26 cellular contexts compared by ENCODE assay signal in genomic region chr15:71591057-71591456, GRCh38.
DNase-seq lines count a peak whose midpoint lies in the region; ATAC-seq and TF ChIP-seq lines count a peak whose summit lies in the region.
"Had no signal": no experiment of that assay in that cellular context is flagged by ENCODE, and none has a peak within 500 bp of the region (broad histone marks: within the 10 kb centered on the region; RNA-seq: fewer than 3 reads in every experiment).

No MANE protein-coding gene starts in this region.

- no peak overlapping the region for H3K27ac Mint-ChIP-seq in progenitor cell of endocrine pancreas
- no peak overlapping the region for H3K27ac Mint-ChIP-seq in T-cell
- H3K27ac Mint-ChIP-seq: naive thymus-derived CD4-positive, alpha-beta T cell had no signal

- WGBS in SK-N-SH (ENCODE audit: low lambda C conversion rate) = 99% methylated on average over 3 of the region's 3 CpGs
- 95% methylated on average over 3 of the region's 3 CpGs for WGBS in esophagus muscularis mucosa

- H3K79me2 ChIP-seq in SK-N-SH (ENCODE audit: insufficient read depth) = no peaks in the 10 kb centered on the region

- H3K27me3 ChIP-seq in SK-N-SH (ENCODE audit: insufficient read depth) = no peaks in the 10 kb centered on the region
- H3K27me3 ChIP-seq in esophagus muscularis mucosa = no peaks in the 10 kb centered on the region
- H3K27me3 ChIP-seq: BLaER1, esophagus squamous epithelium had no signal

- no peak overlapping the region for H2AFZ ChIP-seq in SK-N-SH (ENCODE audit: low read depth)

- H3K9me3 Mint-ChIP-seq in progenitor cell of endocrine pancreas (ENCODE audit: low read depth) = peaks cover 6% of the 10 kb centered on the region
- H3K9me3 Mint-ChIP-seq in T-cell = peaks cover 4 to 9% (median 4%) of the 10 kb centered on the region in 3 donors

- H3K4me1 Mint-ChIP-seq in progenitor cell of endocrine pancreas (ENCODE audit: low read depth) (peaks cover 4% of the 10 kb centered on the region), T-cell (no peaks in the 10 kb centered on the region)
- H3K4me1 Mint-ChIP-seq: naive thymus-derived CD4-positive, alpha-beta T cell had no signal

- H3K36me3 ChIP-seq in SK-N-SH (replicated peaks in 1 of 2; ENCODE audit: control insufficient read depth in 1 of 2, insufficient read depth in 2 of 2, low read length in 1 of 2) = no peaks in the 10 kb centered on the region
- no peaks in the 10 kb centered on the region for H3K36me3 ChIP-seq in esophagus muscularis mucosa
- H3K36me3 ChIP-seq: BLaER1 had no signal

- POLR2A ChIA-PET in SK-N-SH (lab: Yijun Ruan, JAX) (no interaction called here), T-cell (lab: Charles Lee) (no interaction called here)

- H3K27me3 Mint-ChIP-seq in progenitor cell of endocrine pancreas (peaks cover under 1% of the 10 kb centered on the region), T-cell (peaks cover 6 to 24% of the 10 kb centered on the region in 2 donors)

- intact Hi-C loops in esophagus muscularis mucosa (cut with DNase I) = no loop called here

- no peak overlapping the region for H3K27ac ChIP-seq in SK-N-SH (ENCODE audit: low read depth in 2 of 2, low read length in 1 of 2)
- no peak overlapping the region for H3K27ac ChIP-seq in esophagus muscularis mucosa (replicated peaks in 1 of 4)
- H3K27ac ChIP-seq: BLaER1, KMS-11 had no signal

- no peak overlapping the region for H3K4me2 ChIP-seq in SK-N-SH
- H3K4me2 ChIP-seq: BLaER1, KMS-11 had no signal

- no peak overlapping the region for H3K4me3 ChIP-seq in SK-N-SH (ENCODE audit: low read depth in 2 of 2, low read length in 1 of 2)
- no peak overlapping the region for H3K4me3 ChIP-seq in esophagus muscularis mucosa
- H3K4me3 ChIP-seq: BLaER1, esophagus squamous epithelium had no signal

- no peak overlapping the region for H3K4me3 Mint-ChIP-seq in progenitor cell of endocrine pancreas (ENCODE audit: low read depth)
- H3K4me3 Mint-ChIP-seq in T-cell = no peak overlapping the region
- H3K4me3 Mint-ChIP-seq: naive thymus-derived CD4-positive, alpha-beta T cell had no signal

- no peaks in the 10 kb centered on the region for H4K20me1 ChIP-seq in SK-N-SH (ENCODE audit: insufficient read depth)
- H4K20me1 ChIP-seq: BLaER1 had no signal

- H3K9ac ChIP-seq in SK-N-SH = no peak overlapping the region
- H3K9ac ChIP-seq: BLaER1, KMS-11 had no signal

- H3K9me3 ChIP-seq in SK-N-SH (peaks cover under 1% of the 10 kb centered on the region; the same call in 1 of the 2 replicates), esophagus muscularis mucosa (peaks cover 0 to 5% (median 2%) of the 10 kb centered on the region in 4 donors)

- TF ChIP-seq CTCF in SK-N-SH (IDR thresholded peaks at IDR 0.05) = peak; percentile 22; the same call in 1 of the 2 replicates
- TF ChIP-seq CTCF in esophagus muscularis mucosa (IDR thresholded peaks at IDR 0.05) = peak in 1 of 3 experiments; percentile 17
- TF ChIP-seq CTCF in progenitor cell of endocrine pancreas (IDR thresholded peaks at IDR 0.05; ENCODE audit: unreplicated experiment) = peak; percentile 26

- H3F3A ChIP-seq in SK-N-SH (replicated peaks; ENCODE audit: insufficient read depth) = no peaks in the 10 kb centered on the region

- H3K9me2 ChIP-seq in SK-N-SH = no peaks in the 10 kb centered on the region

- DNase-seq in DMS53 (lab: John Stamatoyannopoulos, UW) = peak; percentile 4
- no peak for DNase-seq in DMS53 treated with DMSO at 0.1 percent for 48 hours (lab: John Stamatoyannopoulos, UW; ENCODE audit: unreplicated experiment)
- peak; percentile 23 for DNase-seq in SK-N-SH
- peak; percentile 64 for DNase-seq in esophagus muscularis mucosa (ENCODE audit: extremely low spot score)
- no peak for DNase-seq in progenitor cell of endocrine pancreas (ENCODE audit: low spot score, unreplicated experiment)
- no peak for DNase-seq in NCI-H82 (lab: John Stamatoyannopoulos, UW)
- DNase-seq in T-cell = no peak
- DNase-seq: 8988T; activated CD4-positive, alpha-beta T cell treated with anti-CD3 and anti-CD28 coated beads, Interleukin-2, amount 50 U/mL, for 1 hour; activated CD8-positive, alpha-beta memory T cell treated with anti-CD3 and anti-CD28 coated beads, Interleukin-2, amount 50 U/mL, for 48 hours; activated effector memory CD4-positive, alpha-beta T cell treated with anti-CD3 and anti-CD28 coated beads, Interleukin-2, amount 50 U/mL, for 16 hours; caudate nucleus; esophagus squamous epithelium; GF-D8; mammary epithelial cell; naive thymus-derived CD4-positive, alpha-beta T cell; NCI-H1048; NCI-H2029 treated with DMSO at 0.1 percent for 48 hours; NCI-H446 treated with DMSO at 0.1 percent for 48 hours; posterior cingulate gyrus; small intestine; stimulated activated CD4-positive, alpha-beta T cell treated with anti-CD3 and anti-CD28 coated beads, Interleukin-4, amount 100 ng/mL, for 1 hour; T-helper 1 cell had no signal

- no peak for TF ChIP-seq RAD21 in SK-N-SH (IDR thresholded peaks at IDR 0.05; ENCODE audit: low read length)

- H3K4me1 ChIP-seq in SK-N-SH (ENCODE audit: control insufficient read depth in 1 of 2, insufficient read depth in 2 of 2, low read depth in 1 of 2, low read length in 1 of 2) (no peaks in the 10 kb centered on the region), esophagus muscularis mucosa (peaks cover 12 to 23% (median 17%) of the 10 kb centered on the region in 4 donors)
- H3K4me1 ChIP-seq: BLaER1 had no signal

- no peak for ATAC-seq in HG02571 (IDR thresholded peaks at IDR 0.05; ENCODE audit: unreplicated experiment)
- no peak for ATAC-seq in T-cell (replicated peaks in 1 of 4)
- ATAC-seq: naive thymus-derived CD4-positive, alpha-beta T cell had no signal

- TF ChIP-seq EP300 in SK-N-SH (IDR thresholded peaks at IDR 0.05; ENCODE audit: borderline replicate concordance in 1 of 2, low read depth in 1 of 2, low read length in 1 of 2) (no peak), esophagus muscularis mucosa (IDR thresholded peaks at IDR 0.05) (no peak)

- H3K36me3 Mint-ChIP-seq in progenitor cell of endocrine pancreas (ENCODE audit: insufficient read depth) = no peaks in the 10 kb centered on the region
- H3K36me3 Mint-ChIP-seq in T-cell = no peaks in the 10 kb centered on the region

- no peak for TF ChIP-seq POLR2A in esophagus muscularis mucosa (IDR thresholded peaks at IDR 0.05; ENCODE audit: low read depth)

- CTCF ChIA-PET in SK-N-SH (lab: Yijun Ruan, JAX) (interaction anchor here (0.8 to 2.9 kb wide), 9 partner anchors 10 to 210 kb away, joined by 3 to 11 read pairs (median 5); no protein-coding TSS in a partner anchor), T-cell (lab: Charles Lee) (no interaction called here)

TF ChIP-seq in SK-N-SH, 30 proteins besides CTCF, POLR2A, EP300 and RAD21 (continues in another document):
- TF ChIP-seq NRF1 (IDR thresholded peaks at IDR 0.05; ENCODE audit: low read depth, low read length) (no peak), PBX3 (IDR thresholded peaks at IDR 0.05) (no peak), CHD2 (IDR thresholded peaks at IDR 0.05; ENCODE audit: low read length, partially characterized antibody) (no peak), REST (IDR thresholded peaks at IDR 0.05; ENCODE audit: low read depth, low read length) (no peak), RXRA (IDR thresholded peaks at IDR 0.05; ENCODE audit: borderline replicate concordance, low read depth) (no peak), FOXM1 (IDR thresholded peaks at IDR 0.05; ENCODE audit: low read depth) (no peak), FOXJ3 (CRISPR knock-in tag; IDR thresholded peaks at IDR 0.05) (no peak), JUND (IDR thresholded peaks at IDR 0.05) (no peak), MXI1 (IDR thresholded peaks at IDR 0.05; ENCODE audit: low read depth, low read length) (no peak), GATA2 (CRISPR knock-in tag; IDR thresholded peaks at IDR 0.05) (no peak), TCF12 (IDR thresholded peaks at IDR 0.05) (no peak), GABPA (IDR thresholded peaks at IDR 0.05; ENCODE audit: low read depth) (no peak)

Comparison
In these comparisons a context has a peak if more than half of its experiments do, and no peak if none do; other contexts are left out.
1. DNase-seq: peak in DMS53 (single experiment), SK-N-SH (single experiment) and esophagus muscularis mucosa (single experiment); none in DMS53 treated with DMSO at 0.1 percent for 48 hours (single experiment), progenitor cell of endocrine pancreas (single experiment), NCI-H82 (single experiment) and T-cell (0 of 34).